ENCODE assay signal across 2 cellular contexts in the genomic region with DNA sequence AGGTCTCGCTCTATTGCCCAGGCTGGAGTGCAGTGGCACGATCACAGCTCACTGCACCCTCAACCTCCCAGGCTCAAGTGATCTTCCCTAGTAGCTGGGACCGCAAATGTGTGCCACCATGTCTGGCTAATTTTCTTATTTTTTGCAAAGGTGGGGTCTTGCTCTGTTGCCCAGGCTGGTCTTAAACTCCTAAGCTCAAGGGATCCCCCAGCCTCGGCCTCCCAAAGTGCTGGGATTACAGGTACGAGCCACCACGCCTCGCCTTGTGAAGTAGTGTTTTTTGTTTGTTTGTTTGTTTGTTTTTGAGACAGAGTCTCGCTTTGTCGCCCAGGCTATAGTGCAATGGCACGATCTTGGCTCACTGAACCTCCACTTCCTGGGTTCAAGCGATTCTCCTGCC.
A peak's percentile ranks its signal among the peaks of the same experiment; 100 is the strongest.
TF ChIP-seq lines count a peak whose summit lies in the region.

No MANE protein-coding gene starts in this region.

TF ChIP-seq in WTC11, 78 proteins besides CTCF, POLR2A, EP300 and RAD21:
- TF ChIP-seq ZNF121 (CRISPR knock-in tag; IDR thresholded peaks at IDR 0.05): peak; percentile 86; the same call in 1 of the 2 replicates

TF ChIP-seq in K562, 482 proteins besides CTCF, POLR2A, EP300 and RAD21:
- TF ChIP-seq ZNF121 (CRISPR knock-in tag; conservative IDR thresholded peaks at IDR 0.05): peak; percentile 27; the same call in 1 of the 2 replicates
